In genomic region chr19:12800873-12801465, GRCh38 we compare ENCODE assay signal across 8 cellular contexts. TPM values are rescaled to one million over a fixed set of nuclear protein-coding genes. Genes with fewer than 3 reads are reported as not detected.
A peak's percentile ranks its signal among the peaks of the same experiment; 100 is the strongest.
DNase-seq lines count a peak whose midpoint lies in the region; ATAC-seq and TF ChIP-seq lines count a peak whose summit lies in the region.

No MANE protein-coding gene starts in this region.

- no peak for TF ChIP-seq CTCF in retinal pigment epithelial cell (conservative IDR thresholded peaks at IDR 0.05; ENCODE audit: low read depth, low read length)

- H3K27me3 Mint-ChIP-seq in activated CD4-positive, alpha-beta T cell treated with anti-CD3 and anti-CD28 coated beads, Interleukin-2, amount 10 ng/mL, durations not matched to agents 24 days and 14 days = no peaks in the 10 kb centered on the region
- H3K27me3 Mint-ChIP-seq in activated T-cell treated with anti-CD3 and anti-CD28 coated beads, Interleukin-2, amount 50 U/mL, for 72 hours (ENCODE audit: low read depth) = no peaks in the 10 kb centered on the region

- H3K4me1 Mint-ChIP-seq in activated CD4-positive, alpha-beta T cell treated with anti-CD3 and anti-CD28 coated beads, Interleukin-2, amount 10 ng/mL, durations not matched to agents 24 days and 14 days = peaks cover 28% of the 10 kb centered on the region
- peaks cover 41% of the 10 kb centered on the region for H3K4me1 Mint-ChIP-seq in activated T-cell treated with anti-CD3 and anti-CD28 coated beads, Interleukin-2, amount 50 U/mL, for 72 hours (ENCODE audit: low read depth)

- H3K4me3 Mint-ChIP-seq in activated CD4-positive, alpha-beta T cell treated with anti-CD3 and anti-CD28 coated beads, Interleukin-2, amount 10 ng/mL, durations not matched to agents 24 days and 14 days = peak overlapping the region; percentile 93
- peak overlapping the region; percentile 94 for H3K4me3 Mint-ChIP-seq in activated T-cell treated with anti-CD3 and anti-CD28 coated beads, Interleukin-2, amount 50 U/mL, for 72 hours

- H3K4me3 ChIP-seq in retinal pigment epithelial cell (ENCODE audit: low read length) = peak overlapping the region; percentile 89

- intact Hi-C loops in activated CD4-positive, alpha-beta T cell treated with anti-CD3 and anti-CD28 coated beads, Interleukin-2, amount 10 ng/mL, durations not matched to agents 24 days and 14 days (cut with micrococcal nuclease) = loop anchor here (2.0 kb wide), 1 partner anchor 46 kb away; no protein-coding TSS in a partner anchor
- intact Hi-C loops in Right ventricle myocardium superior (cut with DNase I) = loop anchor here (5.0 kb wide), 1 partner anchor 34 kb away; no protein-coding TSS in a partner anchor

- DNase-seq in activated CD4-positive, alpha-beta T cell treated with anti-CD3 and anti-CD28 coated beads, Interleukin-2, amount 10 ng/mL, durations not matched to agents 24 days and 14 days = no peak
- no peak for DNase-seq in activated CD4-positive, alpha-beta T cell treated with anti-CD3 and anti-CD28 coated beads, Interleukin-2, amount 50 U/mL, for 4 hours
- DNase-seq in activated T-cell treated with anti-CD3 and anti-CD28 coated beads, Interleukin-2, amount 50 U/mL, for 72 hours = peak; percentile 35 to 47
- DNase-seq in Right ventricle myocardium superior (no peak), retinal pigment epithelial cell (ENCODE audit: low read depth) (no peak), SK-N-DZ (ENCODE audit: low spot score) (no peak), kidney glomerular epithelial cell (lab: John Stamatoyannopoulos, UW) (no peak)

- H3K9me3 Mint-ChIP-seq in activated CD4-positive, alpha-beta T cell treated with anti-CD3 and anti-CD28 coated beads, Interleukin-2, amount 10 ng/mL, durations not matched to agents 24 days and 14 days = no peaks in the 10 kb centered on the region
- H3K9me3 Mint-ChIP-seq in activated T-cell treated with anti-CD3 and anti-CD28 coated beads, Interleukin-2, amount 50 U/mL, for 72 hours = no peaks in the 10 kb centered on the region

- peak overlapping the region; percentile 89 for H3K27ac Mint-ChIP-seq in activated CD4-positive, alpha-beta T cell treated with anti-CD3 and anti-CD28 coated beads, Interleukin-2, amount 10 ng/mL, durations not matched to agents 24 days and 14 days
- peak overlapping the region; percentile 87 for H3K27ac Mint-ChIP-seq in activated T-cell treated with anti-CD3 and anti-CD28 coated beads, Interleukin-2, amount 50 U/mL, for 72 hours

- peak; percentile 31 to 32 for ATAC-seq in activated T-cell treated with anti-CD3 and anti-CD28 coated beads, Interleukin-2, amount 50 U/mL, for 72 hours (replicated peaks in 1 of 2)
- ATAC-seq in Right ventricle myocardium superior (ENCODE audit: poor library complexity) (peak; percentile 36), GM18519 (IDR thresholded peaks at IDR 0.05; ENCODE audit: low FRiP score, unreplicated experiment) (no peak)

- peaks cover 26% of the 10 kb centered on the region for H3K36me3 Mint-ChIP-seq in activated CD4-positive, alpha-beta T cell treated with anti-CD3 and anti-CD28 coated beads, Interleukin-2, amount 10 ng/mL, durations not matched to agents 24 days and 14 days (ENCODE audit: low read depth)
- H3K36me3 Mint-ChIP-seq in activated T-cell treated with anti-CD3 and anti-CD28 coated beads, Interleukin-2, amount 50 U/mL, for 72 hours (ENCODE audit: insufficient read depth in 2 of 2) = peaks cover 1 to 5% of the 10 kb centered on the region in 2 donors

RNA-seq across cellular contexts. Expression of gene PRDX2, which starts 0.6 kb away (rescaled TPM):
- 277 and 294 TPM in 2 replicates for total RNA-seq in activated CD4-positive, alpha-beta T cell treated with anti-CD3 and anti-CD28 coated beads, Interleukin-2, amount 10 ng/mL, durations not matched to agents 24 days and 14 days
- total RNA-seq in activated T-cell treated with anti-CD3 and anti-CD28 coated beads, Interleukin-2, amount 50 U/mL, for 72 hours = 100 to 1,000 TPM; 202 to 223 TPM
- 684 TPM for total RNA-seq in Right ventricle myocardium superior
- 767 and 849 TPM in 2 replicates for polyA plus RNA-seq in SK-N-DZ (2014; cell fraction: cytosol; rRNA removed)
- polyA plus RNA-seq in SK-N-DZ (2014; cell fraction: nucleus; rRNA removed) = 377 and 409 TPM in 2 replicates

RNA-seq across cellular contexts. Expression of gene THSD8, which starts 0.9 kb away (rescaled TPM):
- 26.8 and 32.7 TPM in 2 replicates for total RNA-seq in activated CD4-positive, alpha-beta T cell treated with anti-CD3 and anti-CD28 coated beads, Interleukin-2, amount 10 ng/mL, durations not matched to agents 24 days and 14 days
- total RNA-seq in activated T-cell treated with anti-CD3 and anti-CD28 coated beads, Interleukin-2, amount 50 U/mL, for 72 hours = 10 to 100 TPM; 23.7 to 27.1 TPM
- 1.6 TPM for total RNA-seq in Right ventricle myocardium superior
- not detected in 2 replicates for polyA plus RNA-seq in SK-N-DZ (2014; cell fraction: cytosol; rRNA removed)
- polyA plus RNA-seq in SK-N-DZ (2014; cell fraction: nucleus; rRNA removed) = not detected in 2 replicates

RNA-seq across cellular contexts. Expression of gene RNASEH2A, which starts 5.4 kb away (rescaled TPM):
- 35.8 and 51.5 TPM in 2 replicates for total RNA-seq in activated CD4-positive, alpha-beta T cell treated with anti-CD3 and anti-CD28 coated beads, Interleukin-2, amount 10 ng/mL, durations not matched to agents 24 days and 14 days
- 10 to 100 TPM; 29.6 to 31.1 TPM for total RNA-seq in activated T-cell treated with anti-CD3 and anti-CD28 coated beads, Interleukin-2, amount 50 U/mL, for 72 hours
- 6.3 TPM for total RNA-seq in Right ventricle myocardium superior
- polyA plus RNA-seq in SK-N-DZ (2014; cell fraction: cytosol; rRNA removed) = 88.4 and 99.4 TPM in 2 replicates
- polyA plus RNA-seq in SK-N-DZ (2014; cell fraction: nucleus; rRNA removed) = 67.7 and 74.8 TPM in 2 replicates

RNA-seq across cellular contexts. Expression of gene JUNB, which starts 9.7 kb away (rescaled TPM):
- 302 and 310 TPM in 2 replicates for total RNA-seq in activated CD4-positive, alpha-beta T cell treated with anti-CD3 and anti-CD28 coated beads, Interleukin-2, amount 10 ng/mL, durations not matched to agents 24 days and 14 days
- 100 to 1,000 TPM; 574 to 618 TPM for total RNA-seq in activated T-cell treated with anti-CD3 and anti-CD28 coated beads, Interleukin-2, amount 50 U/mL, for 72 hours
- total RNA-seq in Right ventricle myocardium superior = 23.9 TPM
- 29.4 and 37.6 TPM in 2 replicates for polyA plus RNA-seq in SK-N-DZ (2014; cell fraction: cytosol; rRNA removed)
- polyA plus RNA-seq in SK-N-DZ (2014; cell fraction: nucleus; rRNA removed) = 49.1 and 66.1 TPM in 2 replicates

RNA-seq across cellular contexts. Expression of gene HOOK2, which starts 25.6 kb away (rescaled TPM):
- 17.8 and 18.3 TPM in 2 replicates for total RNA-seq in activated CD4-positive, alpha-beta T cell treated with anti-CD3 and anti-CD28 coated beads, Interleukin-2, amount 10 ng/mL, durations not matched to agents 24 days and 14 days
- total RNA-seq in activated T-cell treated with anti-CD3 and anti-CD28 coated beads, Interleukin-2, amount 50 U/mL, for 72 hours = 10 to 100 TPM; 38.8 to 41.0 TPM
- total RNA-seq in Right ventricle myocardium superior = 43.6 TPM
- 27.5 and 33.1 TPM in 2 replicates for polyA plus RNA-seq in SK-N-DZ (2014; cell fraction: cytosol; rRNA removed)
- 78.9 and 107 TPM in 2 replicates for polyA plus RNA-seq in SK-N-DZ (2014; cell fraction: nucleus; rRNA removed)

Comparison
In these comparisons a context has a peak if more than half of its experiments do, and no peak if none do; other contexts are left out.
1. DNase-seq: peak in activated T-cell treated with anti-CD3 and anti-CD28 coated beads, Interleukin-2, amount 50 U/mL, for 72 hours (2 of 2); none in activated CD4-positive, alpha-beta T cell treated with anti-CD3 and anti-CD28 coated beads, Interleukin-2, amount 10 ng/mL, durations not matched to agents 24 days and 14 days (single experiment), activated CD4-positive, alpha-beta T cell treated with anti-CD3 and anti-CD28 coated beads, Interleukin-2, amount 50 U/mL, for 4 hours (0 of 2), Right ventricle myocardium superior (single experiment), retinal pigment epithelial cell (single experiment), SK-N-DZ (single experiment) and kidney glomerular epithelial cell (single experiment).